In genomic region chr16:70715113-70715711, GRCh38 we compare ENCODE assay signal across 8 cellular contexts. TPM values are rescaled to one million over a fixed set of nuclear protein-coding genes. Genes with fewer than 3 reads are reported as not detected.
DNase-seq lines count a peak whose midpoint lies in the region; ATAC-seq and TF ChIP-seq lines count a peak whose summit lies in the region.

No MANE protein-coding gene starts in this region.

- H2BK5ac ChIP-seq in trophoblast cell (ENCODE audit: low read depth, low read length, poor library complexity), result peak overlapping the region; percentile 83

- peaks cover 5% of the 10 kb centered on the region for H3K36me3 Mint-ChIP-seq in activated CD4-positive, alpha-beta memory T cell treated with anti-CD3 and anti-CD28 coated beads for 36 hours
- peaks cover under 1 to 21% (median 13%) of the 10 kb centered on the region in 5 donors for H3K36me3 Mint-ChIP-seq in naive thymus-derived CD4-positive, alpha-beta T cell

- H3K18ac ChIP-seq in trophoblast cell (ENCODE audit: low read length), result peak overlapping the region; percentile 76

- H3K9me3 Mint-ChIP-seq in activated CD4-positive, alpha-beta memory T cell treated with anti-CD3 and anti-CD28 coated beads for 36 hours, result no peaks in the 10 kb centered on the region
- H3K9me3 Mint-ChIP-seq in naive thymus-derived CD4-positive, alpha-beta T cell, result no peaks in the 10 kb centered on the region

- intact Hi-C loops in activated CD4-positive, alpha-beta memory T cell treated with anti-CD3 and anti-CD28 coated beads for 36 hours (cut with micrococcal nuclease), result no loop called here
- intact Hi-C loops in naive thymus-derived CD4-positive, alpha-beta T cell (cut with micrococcal nuclease), result no loop called here

- H3K4me3 Mint-ChIP-seq in activated CD4-positive, alpha-beta memory T cell treated with anti-CD3 and anti-CD28 coated beads for 36 hours, result no peak overlapping the region
- no peak overlapping the region for H3K4me3 Mint-ChIP-seq in naive thymus-derived CD4-positive, alpha-beta T cell

- peaks cover 31% of the 10 kb centered on the region for H3K4me1 ChIP-seq in RWPE2 (ENCODE audit: insufficient read depth, poor library complexity, severe bottlenecking)
- peaks cover 48 to 50% of the 10 kb centered on the region in 2 experiments for H3K4me1 ChIP-seq in trophoblast cell (ENCODE audit: control insufficient read depth in 1 of 2, insufficient read depth in 2 of 2, low read length in 2 of 2)
- H3K4me1 ChIP-seq in naive thymus-derived CD4-positive, alpha-beta T cell (ENCODE audit: control insufficient read depth in 2 of 2, insufficient read depth in 2 of 2, low read length in 2 of 2), result no peaks in the 10 kb centered on the region

- no peak overlapping the region for H3K23ac ChIP-seq in trophoblast cell (ENCODE audit: low read length)

- H3K9me3 ChIP-seq in RWPE2 (ENCODE audit: severe bottlenecking) (no peaks in the 10 kb centered on the region), trophoblast cell (ENCODE audit: insufficient read depth, low read depth, low read length) (no peaks in the 10 kb centered on the region)
- H3K9me3 ChIP-seq in naive thymus-derived CD4-positive, alpha-beta T cell (ENCODE audit: control insufficient read depth in 2 of 3, low read length in 3 of 3), result no peaks in the 10 kb centered on the region

- H3K36me3 ChIP-seq in RWPE2 (ENCODE audit: low read depth) (no peaks in the 10 kb centered on the region), trophoblast cell (ENCODE audit: control insufficient read depth in 1 of 2, insufficient read depth in 2 of 2, low read length in 2 of 2) (no peaks in the 10 kb centered on the region)
- peaks cover 4 to 33% (median 6%) of the 10 kb centered on the region in 3 experiments for H3K36me3 ChIP-seq in naive thymus-derived CD4-positive, alpha-beta T cell (ENCODE audit: control insufficient read depth in 2 of 3, insufficient read depth in 3 of 3, low read length in 3 of 3)

- H3K14ac ChIP-seq in trophoblast cell (ENCODE audit: low read length), result peak overlapping the region; percentile 65

- CTCF ChIA-PET in activated CD4-positive, alpha-beta memory T cell treated with anti-CD3 and anti-CD28 coated beads for 36 hours (lab: Charles Lee), result interaction anchor here (1.6 kb wide), 1 partner anchor 56 kb away, joined by 8 read pairs; no protein-coding TSS in a partner anchor
- CTCF ChIA-PET in naive thymus-derived CD4-positive, alpha-beta T cell (lab: Charles Lee), result no interaction called here

- no peak overlapping the region for H3K27ac Mint-ChIP-seq in activated CD4-positive, alpha-beta memory T cell treated with anti-CD3 and anti-CD28 coated beads for 36 hours
- H3K27ac Mint-ChIP-seq in naive thymus-derived CD4-positive, alpha-beta T cell, result peak overlapping the region in 1 of 9 donors; percentile 30

- H3K4me3 ChIP-seq in RWPE2 (ENCODE audit: severe bottlenecking) (no peak overlapping the region), fibroblast of the aortic adventitia (ENCODE audit: low read depth, low read length) (no peak overlapping the region), trophoblast cell (ENCODE audit: low read depth, low read length) (no peak overlapping the region)
- H3K4me3 ChIP-seq in naive thymus-derived CD4-positive, alpha-beta T cell (ENCODE audit: low read length), result no peak overlapping the region

- TF ChIP-seq CTCF in RWPE2 (IDR thresholded peaks at IDR 0.05; ENCODE audit: poor library complexity, severe bottlenecking) (peak; percentile 67), fibroblast of the aortic adventitia (IDR thresholded peaks at IDR 0.05; ENCODE audit: insufficient read depth, low read length) (no peak)

- peak; percentile 95 for ATAC-seq in RWPE2 (ENCODE audit: low read depth)
- ATAC-seq in naive thymus-derived CD4-positive, alpha-beta T cell, result no peak
- ATAC-seq in GM21367 (IDR thresholded peaks at IDR 0.05; ENCODE audit: unreplicated experiment), result no peak

- no CpG with 5 or more reads among the region's 17 CpGs for WGBS in trophoblast cell (ENCODE audit: extremely low coverage, insufficient coverage, insufficient read length)

- H2AFZ ChIP-seq in trophoblast cell (ENCODE audit: insufficient read depth, low read length, poor library complexity), result peak overlapping the region; percentile 74

- peak overlapping the region; percentile 83 for H4K8ac ChIP-seq in trophoblast cell (ENCODE audit: low read depth, low read length)

- no peaks in the 10 kb centered on the region for H3K27me3 Mint-ChIP-seq in activated CD4-positive, alpha-beta memory T cell treated with anti-CD3 and anti-CD28 coated beads for 36 hours
- no peaks in the 10 kb centered on the region for H3K27me3 Mint-ChIP-seq in naive thymus-derived CD4-positive, alpha-beta T cell

- H4K12ac ChIP-seq in trophoblast cell (ENCODE audit: low read depth, low read length), result no peak overlapping the region

- POLR2A ChIA-PET in activated CD4-positive, alpha-beta memory T cell treated with anti-CD3 and anti-CD28 coated beads for 36 hours (lab: Charles Lee), result no interaction called here
- POLR2A ChIA-PET in naive thymus-derived CD4-positive, alpha-beta T cell (lab: Charles Lee), result interaction anchor here (0.7 kb wide), 1 partner anchor 183 kb away, joined by 3 read pairs; no protein-coding TSS in a partner anchor

- H3K4me2 ChIP-seq in trophoblast cell (ENCODE audit: low read length), result peak overlapping the region; percentile 40

- H3K27me3 ChIP-seq in RWPE2 (ENCODE audit: insufficient read depth, poor library complexity, severe bottlenecking), result no peaks in the 10 kb centered on the region
- no peaks in the 10 kb centered on the region for H3K27me3 ChIP-seq in trophoblast cell (ENCODE audit: insufficient read depth, low read length)
- no peaks in the 10 kb centered on the region for H3K27me3 ChIP-seq in naive thymus-derived CD4-positive, alpha-beta T cell (ENCODE audit: control insufficient read depth in 2 of 2, insufficient read depth in 2 of 2, low read length in 2 of 2)

- peak overlapping the region; percentile 95 for H2BK12ac ChIP-seq in trophoblast cell (ENCODE audit: low read length)

- peak overlapping the region; percentile 91 for H2BK120ac ChIP-seq in trophoblast cell (ENCODE audit: insufficient read depth, low read length, poor library complexity)

- H3K79me1 ChIP-seq in trophoblast cell (ENCODE audit: low read length), result peaks cover 35% of the 10 kb centered on the region

- H3K4me1 Mint-ChIP-seq in activated CD4-positive, alpha-beta memory T cell treated with anti-CD3 and anti-CD28 coated beads for 36 hours (ENCODE audit: low read depth), result no peaks in the 10 kb centered on the region
- peaks cover 0 to 5% (median 0%) of the 10 kb centered on the region in 7 donors for H3K4me1 Mint-ChIP-seq in naive thymus-derived CD4-positive, alpha-beta T cell

- peak overlapping the region; percentile 12 for H3K9ac ChIP-seq in trophoblast cell (ENCODE audit: low read length)

- peak; percentile 99 for DNase-seq in ELR (ENCODE audit: low read depth)
- peak; percentile 100 for DNase-seq in RWPE2 (ENCODE audit: low spot score)
- peak; percentile 70 for DNase-seq in fibroblast of the aortic adventitia (ENCODE audit: low read depth)
- DNase-seq in trophoblast cell, result peak; percentile 30 to 39
- DNase-seq in activated CD4-positive, alpha-beta memory T cell treated with anti-CD3 and anti-CD28 coated beads for 36 hours, result no peak
- DNase-seq in naive thymus-derived CD4-positive, alpha-beta T cell, result no peak
- no peak for DNase-seq in stimulated activated CD4-positive, alpha-beta T cell treated with anti-CD3 and anti-CD28 coated beads, Interleukin-12 subunit alpha, Interleukin-12 subunit beta, amount 100 ng/mL, for 4 hours

- H4K91ac ChIP-seq in trophoblast cell (ENCODE audit: low read depth, low read length), result peak overlapping the region; percentile 91

- H2AK5ac ChIP-seq in trophoblast cell (ENCODE audit: low read length), result peak overlapping the region; percentile 97

- H3K79me2 ChIP-seq in trophoblast cell (ENCODE audit: control insufficient read depth, insufficient read depth, low read length, poor library complexity), result peaks cover 4% of the 10 kb centered on the region

- H3K4ac ChIP-seq in trophoblast cell (ENCODE audit: low read depth, low read length), result peak overlapping the region; percentile 65

- H3K27ac ChIP-seq in RWPE2 (ENCODE audit: poor library complexity, severe bottlenecking) (peak overlapping the region; percentile 94), trophoblast cell (ENCODE audit: low read depth, low read length) (peak overlapping the region; percentile 85)
- H3K27ac ChIP-seq in naive thymus-derived CD4-positive, alpha-beta T cell (ENCODE audit: low read depth, low read length), result no peak overlapping the region

RNA-seq across cellular contexts. Expression of gene MTSS2, which starts 29.4 kb away (rescaled TPM):
- total RNA-seq in fibroblast of the aortic adventitia (ENCODE audit: low replicate concordance), result 8.3 and 24.0 TPM in 2 replicates
- 164 and 171 TPM in 2 replicates for polyA plus RNA-seq in trophoblast cell (2013)
- total RNA-seq in activated CD4-positive, alpha-beta memory T cell treated with anti-CD3 and anti-CD28 coated beads for 36 hours, result 1 to 10 TPM in 1 of 2 experiments, under 1 TPM in 1; 0.29 to 1.1 TPM
- 10 to 100 TPM in 3 of 5 experiments, 1 to 10 TPM in 2; 1.4 to 16.7 (median 11.5) TPM for total RNA-seq in naive thymus-derived CD4-positive, alpha-beta T cell
- polyA plus RNA-seq in naive thymus-derived CD4-positive, alpha-beta T cell, result not detected

Comparison
In these comparisons a context has a peak if more than half of its experiments do, and no peak if none do; other contexts are left out.
1. DNase-seq: peak in ELR (single experiment), RWPE2 (single experiment), fibroblast of the aortic adventitia (single experiment) and trophoblast cell (2 of 2); none in activated CD4-positive, alpha-beta memory T cell treated with anti-CD3 and anti-CD28 coated beads for 36 hours (single experiment), naive thymus-derived CD4-positive, alpha-beta T cell (0 of 9) and stimulated activated CD4-positive, alpha-beta T cell treated with anti-CD3 and anti-CD28 coated beads, Interleukin-12 subunit alpha, Interleukin-12 subunit beta, amount 100 ng/mL, for 4 hours (single experiment).